8 cellular contexts compared by ENCODE assay signal in genomic region chr6:145734486-145735355, GRCh38. TPM values are rescaled to one million over a fixed set of nuclear protein-coding genes. Genes with fewer than 3 reads are reported as not detected.
DNase-seq lines count a peak whose midpoint lies in the region; ATAC-seq and TF ChIP-seq lines count a peak whose summit lies in the region.

No MANE protein-coding gene starts in this region.

- peak overlapping the region; percentile 70 for H3K9ac ChIP-seq in parathyroid adenoma

- peak; percentile 47 to 89 for TF ChIP-seq EP300 in tibial nerve (IDR thresholded peaks at IDR 0.05)

- peak; percentile 77 for ATAC-seq in HG02588 (IDR thresholded peaks at IDR 0.05; ENCODE audit: unreplicated experiment)
- peak; percentile 92 for ATAC-seq in Right ventricle myocardium superior (ENCODE audit: poor library complexity)

- H3K27me3 Mint-ChIP-seq in activated naive CD8-positive, alpha-beta T cell treated with anti-CD3 and anti-CD28 coated beads for 36 hours, result no peaks in the 10 kb centered on the region

- H3K4me3 Mint-ChIP-seq in activated naive CD8-positive, alpha-beta T cell treated with anti-CD3 and anti-CD28 coated beads for 36 hours, result peak overlapping the region; percentile 90

- peak overlapping the region; percentile 96 for H3K27ac Mint-ChIP-seq in activated naive CD8-positive, alpha-beta T cell treated with anti-CD3 and anti-CD28 coated beads for 36 hours

- H3K36me3 ChIP-seq in GM06990 (ENCODE audit: control insufficient read depth, insufficient read depth, low read length) (no peaks in the 10 kb centered on the region), parathyroid adenoma (ENCODE audit: control insufficient read depth, insufficient read depth, low read length) (no peaks in the 10 kb centered on the region), tibial nerve (no peaks in the 10 kb centered on the region)

- TF ChIP-seq POLR2A in NB4 (IDR thresholded peaks at IDR 0.05; ENCODE audit: extremely low read depth, insufficient read length) (no peak), tibial nerve (IDR thresholded peaks at IDR 0.05) (peak in 1 of 2 donors; percentile 38)

- TF ChIP-seq CTCF in GM06990 (IDR thresholded peaks at IDR 0.05; ENCODE audit: insufficient read depth, low read length, poor library complexity, severe bottlenecking) (no peak), NB4 (IDR thresholded peaks at IDR 0.05; ENCODE audit: low read depth, low read length) (no peak), parathyroid adenoma (IDR thresholded peaks at IDR 0.05) (no peak), tibial nerve (IDR thresholded peaks at IDR 0.05) (no peak)

- peaks cover 18% of the 10 kb centered on the region for H3K36me3 Mint-ChIP-seq in activated naive CD8-positive, alpha-beta T cell treated with anti-CD3 and anti-CD28 coated beads for 36 hours

- no peaks in the 10 kb centered on the region for H3K79me2 ChIP-seq in parathyroid adenoma

- H3K4me1 ChIP-seq in parathyroid adenoma (no peaks in the 10 kb centered on the region), tibial nerve (peaks cover 0 to 51% (median 10%) of the 10 kb centered on the region in 4 donors)

- H2AFZ ChIP-seq in parathyroid adenoma, result peak overlapping the region; percentile 95

- H3K27me3 ChIP-seq in GM06990 (replicated peaks; ENCODE audit: control insufficient read depth, insufficient read depth, low read length), result no peaks in the 10 kb centered on the region
- no peaks in the 10 kb centered on the region for H3K27me3 ChIP-seq in parathyroid adenoma (ENCODE audit: control insufficient read depth, insufficient read depth, low read length)
- no peaks in the 10 kb centered on the region for H3K27me3 ChIP-seq in tibial nerve

- intact Hi-C loops in Right ventricle myocardium superior (cut with DNase I), result loop anchor here (5.0 to 10.0 kb wide), 2 partner anchors 78 to 150 kb away; partner anchors contain the start of gene FBXO30

- H3K4me3 ChIP-seq in GM06990 (replicated peaks; ENCODE audit: low read depth, low read length) (peak overlapping the region; percentile 88), NB4 (ENCODE audit: low read depth, low read length) (peak overlapping the region; percentile 71), parathyroid adenoma (ENCODE audit: low read depth, low read length) (peak overlapping the region; percentile 64), tibial nerve (peak overlapping the region; percentile 53 to 96 (median 76))

- peaks cover 28% of the 10 kb centered on the region for H3K4me1 Mint-ChIP-seq in activated naive CD8-positive, alpha-beta T cell treated with anti-CD3 and anti-CD28 coated beads for 36 hours

- no peaks in the 10 kb centered on the region for H3K9me3 ChIP-seq in parathyroid adenoma (ENCODE audit: control insufficient read depth, low read length)
- no peaks in the 10 kb centered on the region for H3K9me3 ChIP-seq in tibial nerve

- 0% methylated on average over 35 to 52 of the region's 74 CpGs for WGBS in tibial nerve, 2 donors

- DNase-seq in GM06990 (ENCODE audit: extremely low read depth, insufficient read length) (peak; percentile 88), NB4 (ENCODE audit: low read depth) (peak; percentile 96), SKM-1 (lab: John Stamatoyannopoulos, UW; ENCODE audit: unreplicated experiment) (peak; percentile 77), Right ventricle myocardium superior (peak; percentile 94), tibial nerve (ENCODE audit: low spot score in 2 of 2) (peak; percentile 65 to 76)
- DNase-seq in activated naive CD8-positive, alpha-beta T cell treated with anti-CD3 and anti-CD28 coated beads for 36 hours, result peak; percentile 83

- H3K27ac ChIP-seq in parathyroid adenoma (peak overlapping the region; percentile 90), tibial nerve (peak overlapping the region; percentile 94 to 98 (median 96))

- peak overlapping the region; percentile 83 for H3K4me2 ChIP-seq in parathyroid adenoma (ENCODE audit: low read length)

- H3K9me3 Mint-ChIP-seq in activated naive CD8-positive, alpha-beta T cell treated with anti-CD3 and anti-CD28 coated beads for 36 hours, result peaks cover 11% of the 10 kb centered on the region

RNA-seq across cellular contexts. Expression of gene EPM2A, which starts 0.6 kb away (rescaled TPM):
- total RNA-seq in activated naive CD8-positive, alpha-beta T cell treated with anti-CD3 and anti-CD28 coated beads for 36 hours, result 1 to 10 TPM; 8.3 to 9.0 TPM
- total RNA-seq in Right ventricle myocardium superior, result 46.5 TPM
- total RNA-seq in tibial nerve, result 10 to 100 TPM; 14.7 to 24.9 (median 20.3) TPM

Comparison
In these comparisons a context has a peak if more than half of its experiments do, and no peak if none do; other contexts are left out.
1. Peak in every context shown above with its lines: DNase-seq, ATAC-seq, H3K4me3 ChIP-seq and H3K27ac ChIP-seq.